13 cellular contexts compared by ENCODE assay signal in the genomic region with DNA sequence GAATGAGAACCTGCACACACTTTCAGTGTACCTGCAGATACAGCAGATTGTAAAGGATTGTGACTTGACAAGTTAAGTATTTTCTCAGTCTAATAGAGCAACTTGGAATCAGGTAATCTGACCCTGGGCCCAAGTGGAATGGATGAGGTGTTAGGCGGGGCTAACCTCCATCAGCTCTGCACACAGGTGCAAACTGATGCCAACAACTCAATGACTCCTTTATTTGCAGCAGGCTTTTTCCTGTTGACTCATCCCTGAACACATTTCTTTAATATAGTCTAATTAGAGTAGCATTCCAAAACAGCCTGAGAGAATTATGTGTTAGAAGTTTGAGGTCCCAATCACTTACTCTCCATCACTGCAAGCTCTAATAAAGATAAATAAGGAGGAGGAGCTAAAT. TPM values are rescaled to one million over a fixed set of nuclear protein-coding genes. Genes with fewer than 3 reads are reported as not detected.
DNase-seq lines count a peak whose midpoint lies in the region; ATAC-seq and TF ChIP-seq lines count a peak whose summit lies in the region.
"Had no signal": no experiment of that assay in that cellular context is flagged by ENCODE, and none has a peak within 500 bp of the region (broad histone marks: within the 10 kb centered on the region; RNA-seq: fewer than 3 reads in every experiment).

No MANE protein-coding gene starts in this region.

- H3K4me2 ChIP-seq in PC-3 (ENCODE audit: low read length) = 0 out of 2 replicates have a peak overlapping the region, but pooled peaks have one; percentile 11

- H2AFZ ChIP-seq in PC-3 (ENCODE audit: low read length) = no peak overlapping the region

- H3K27ac Mint-ChIP-seq in MCF 10A (ENCODE audit: low read depth, unreplicated experiment) (no peak overlapping the region), endodermal cell (no peak overlapping the region)

- no peaks in the 10 kb centered on the region for H4K20me1 ChIP-seq in PC-3 (ENCODE audit: low read length)

- POLR2A ChIA-PET in MCF 10A (lab: Yijun Ruan, JAX) (interaction anchor here (0.8 to 1.3 kb wide), 3 partner anchors 9 to 236 kb away, joined by 4 to 6 read pairs (median 5); no protein-coding TSS in a partner anchor), PC-3 (lab: Charles Lee; ENCODE audit: unreplicated experiment) (interaction anchor here (0.7 kb wide), 1 partner anchor 111 kb away, joined by 5 read pairs; no protein-coding TSS in a partner anchor)

- TF ChIP-seq POLR2A in breast epithelium (IDR thresholded peaks at IDR 0.05) (no peak), testis (IDR thresholded peaks at IDR 0.05) (no peak)

- H3K9me3 ChIP-seq in breast epithelium = no peaks in the 10 kb centered on the region
- H3K9me3 ChIP-seq in PC-3 (ENCODE audit: low read length) = no peaks in the 10 kb centered on the region
- H3K9me3 ChIP-seq in endodermal cell (ENCODE audit: control insufficient read depth, low read length) = no peaks in the 10 kb centered on the region
- no peaks in the 10 kb centered on the region for H3K9me3 ChIP-seq in testis

- intact Hi-C loops in MCF 10A (cut with micrococcal nuclease) = no loop called here
- intact Hi-C loops in breast epithelium (cut with DNase I; ENCODE audit: low total_unique reads) = no loop called here
- intact Hi-C loops in PC-3 (cut with micrococcal nuclease) = no loop called here
- intact Hi-C loops in testis (cut with DNase I; ENCODE audit: low total_unique reads) = no loop called here

- H3K27me3 ChIP-seq in breast epithelium = no peaks in the 10 kb centered on the region
- no peaks in the 10 kb centered on the region for H3K27me3 ChIP-seq in PC-3 (ENCODE audit: low read length)
- no peaks in the 10 kb centered on the region for H3K27me3 ChIP-seq in endodermal cell (ENCODE audit: control insufficient read depth, insufficient read depth, low read length, poor library complexity, severe bottlenecking)
- no peaks in the 10 kb centered on the region for H3K27me3 ChIP-seq in testis

- 91% methylated on average over 1 of the region's 1 CpG; no CpG with 5 or more reads in 1 of the 2 experiments for WGBS in endodermal cell (ENCODE audit: insufficient coverage in 1 of 2, insufficient read length in 1 of 2), 2 experiments
- WGBS in testis, 2 donors = 89 to 100% methylated on average over 1 of the region's 1 CpG

- H3K27ac ChIP-seq in breast epithelium (no peak overlapping the region), PC-3 (ENCODE audit: low read length) (no peak overlapping the region), endodermal cell (ENCODE audit: low read depth, low read length) (no peak overlapping the region), testis (no peak overlapping the region)

- no peaks in the 10 kb centered on the region for H3K9me2 ChIP-seq in PC-3 (replicated peaks; ENCODE audit: low read length)

- H3F3A ChIP-seq in PC-3 (ENCODE audit: low read length, unreplicated experiment) = no peaks in the 10 kb centered on the region

- DNase-seq in MCF 10A (ENCODE audit: unreplicated experiment) (peak; percentile 61), breast epithelium (ENCODE audit: low spot score in 2 of 2) (no peak), PC-3 (peak; percentile 70), endodermal cell (peak; percentile 33), NCI-H146 (lab: John Stamatoyannopoulos, UW) (no peak), testis (no peak)
- DNase-seq: activated gamma-delta T cell, kidney, NCI-H1105, NCI-H774, SIG-M5 had no signal

- no peaks in the 10 kb centered on the region for H3K4me1 ChIP-seq in breast epithelium
- H3K4me1 ChIP-seq in PC-3 (ENCODE audit: insufficient read depth, low read length) = peaks cover 20% of the 10 kb centered on the region
- H3K4me1 ChIP-seq in endodermal cell (ENCODE audit: control insufficient read depth, insufficient read depth, low read length) = peaks cover 4% of the 10 kb centered on the region
- no peaks in the 10 kb centered on the region for H3K4me1 ChIP-seq in testis

- H3K4me3 ChIP-seq in breast epithelium = no peak overlapping the region
- H3K4me3 ChIP-seq in PC-3 (ENCODE audit: low read length) = no peak overlapping the region
- no peak overlapping the region for H3K4me3 ChIP-seq in endodermal cell (ENCODE audit: low read length)
- H3K4me3 ChIP-seq in testis = no peak overlapping the region

- H3K27me3 Mint-ChIP-seq in MCF 10A (ENCODE audit: insufficient read depth, unreplicated experiment) (no peaks in the 10 kb centered on the region), endodermal cell (ENCODE audit: insufficient read depth) (no peaks in the 10 kb centered on the region)

- H3K79me2 ChIP-seq in PC-3 (ENCODE audit: low read length) = no peaks in the 10 kb centered on the region

- peaks cover 13% of the 10 kb centered on the region for H3K4me1 Mint-ChIP-seq in MCF 10A (ENCODE audit: insufficient read depth, unreplicated experiment)
- H3K4me1 Mint-ChIP-seq in endodermal cell = peaks cover 14% of the 10 kb centered on the region

- CTCF ChIA-PET in MCF 10A (lab: Yijun Ruan, JAX) = interaction anchor here (0.9 to 3.5 kb wide), 6 partner anchors 8 to 245 kb away, joined by 3 to 26 read pairs (median 8); no protein-coding TSS in a partner anchor
- CTCF ChIA-PET in PC-3 (lab: Charles Lee) = no interaction called here

- H3K9me3 Mint-ChIP-seq in MCF 10A (ENCODE audit: unreplicated experiment) = no peaks in the 10 kb centered on the region
- H3K9me3 Mint-ChIP-seq in endodermal cell = no peaks in the 10 kb centered on the region

- BruUV-seq in MCF 10A (replicated peaks; lab: Mats Ljungman, UMichigan) = TSS peak; percentile 7
- BruUV-seq in PC-3 (replicated peaks; lab: Mats Ljungman, UMichigan) = no TSS peak

- H3K4me3 Mint-ChIP-seq in MCF 10A (ENCODE audit: unreplicated experiment) (no peak overlapping the region), endodermal cell (no peak overlapping the region)

- ATAC-seq in PC-3 = peak; percentile 92
- no peak for ATAC-seq in HG02970 (IDR thresholded peaks at IDR 0.05; ENCODE audit: low FRiP score, unreplicated experiment)
- ATAC-seq in HG02973 (IDR thresholded peaks at IDR 0.05; ENCODE audit: unreplicated experiment) = no peak

- H3K9ac ChIP-seq in PC-3 (ENCODE audit: low read length) = no peak overlapping the region
- no peak overlapping the region for H3K9ac ChIP-seq in endodermal cell (ENCODE audit: extremely low read depth, low read length, poor library complexity, severe bottlenecking)

- no peak for TF ChIP-seq CTCF in MCF 10A (IDR thresholded peaks at IDR 0.05; ENCODE audit: unreplicated experiment)
- TF ChIP-seq CTCF in breast epithelium (IDR thresholded peaks at IDR 0.05) = no peak
- TF ChIP-seq CTCF in PC-3 (conservative IDR thresholded peaks at IDR 0.05; ENCODE audit: low read depth, low read length) = no peak
- TF ChIP-seq CTCF in endodermal cell (conservative IDR thresholded peaks at IDR 0.05) = no peak
- no peak for TF ChIP-seq CTCF in testis (IDR thresholded peaks at IDR 0.05)

- H3K36me3 Mint-ChIP-seq in MCF 10A (ENCODE audit: insufficient read depth, unreplicated experiment) (peaks cover 31% of the 10 kb centered on the region), endodermal cell (ENCODE audit: low read depth) (peaks cover 8% of the 10 kb centered on the region)

- H3K36me3 ChIP-seq in breast epithelium (no peaks in the 10 kb centered on the region), PC-3 (ENCODE audit: low read depth, low read length) (no peaks in the 10 kb centered on the region), endodermal cell (ENCODE audit: control insufficient read depth, insufficient read depth, low read length) (no peaks in the 10 kb centered on the region), testis (ENCODE audit: low read depth, missing control alignments) (no peaks in the 10 kb centered on the region)

RNA-seq across cellular contexts. Expression of a gene that starts 48.8 kb away (rescaled TPM):
- total RNA-seq in MCF 10A (2022) (4,896 and 5,827 TPM in 2 replicates), breast epithelium (1,000 to 10,000 TPM; 3,213 to 3,932 (median 3,461) TPM), PC-3 (2014; rRNA removed) (948 and 982 TPM in 2 replicates), endodermal cell (1,000 to 10,000 TPM; 2,192 to 2,586 TPM), testis (1,000 to 10,000 TPM in 1 of 2 donors, 100 to 1,000 TPM in 1; 789 to 1,272 TPM)
- 1,898 TPM for polyA plus RNA-seq in endodermal cell (2013, experiment 1 of 2)
- polyA plus RNA-seq in endodermal cell (2013, experiment 2 of 2) = 1,873 TPM
- 2,831 TPM for polyA plus RNA-seq in testis (ENCODE audit: insufficient read depth, low read depth, low replicate concordance)

Comparison
In these comparisons a context has a peak if more than half of its experiments do, and no peak if none do; other contexts are left out.
1. DNase-seq: peak in MCF 10A (single experiment), PC-3 (single experiment) and endodermal cell (single experiment); none in breast epithelium (0 of 2), NCI-H146 (single experiment) and testis (single experiment).